Comparison of ENCODE assay signal across 14 cellular contexts in genomic region chr14:77318756-77319155, GRCh38. TPM values are rescaled to one million over a fixed set of nuclear protein-coding genes. Genes with fewer than 3 reads are reported as not detected.
DNase-seq lines count a peak whose midpoint lies in the region; ATAC-seq and TF ChIP-seq lines count a peak whose summit lies in the region.
"Not testable (repeated sequence)": the region's sequence is repeated elsewhere in the genome, so short reads cannot be mapped to it uniquely, and the experiment has no call there.
"Had no signal": no experiment of that assay in that cellular context is flagged by ENCODE, and none has a peak within 500 bp of the region (broad histone marks: within the 10 kb centered on the region; RNA-seq: fewer than 3 reads in every experiment).

No MANE protein-coding gene starts in this region.

- H3K4me3 ChIP-seq in GM23338, testis: not testable (repeated sequence)

- H3K4me1 Mint-ChIP-seq in GM23338 (peaks cover 56% of the 10 kb centered on the region), neural crest cell (peaks cover 65% of the 10 kb centered on the region)
- peaks cover 10% of the 10 kb centered on the region for H3K4me1 Mint-ChIP-seq in activated T-helper 17 cell treated with anti-CD3 and anti-CD28 coated beads, Interleukin-2, amount 50 U/mL, for 72 hours

- peaks cover 42% of the 10 kb centered on the region for H3K79me2 ChIP-seq in GM23338 (replicated peaks; ENCODE audit: insufficient read depth)

- H3K27ac Mint-ChIP-seq in GM23338; activated T-helper 17 cell treated with anti-CD3 and anti-CD28 coated beads, Interleukin-2, amount 50 U/mL, for 72 hours; neural crest cell (ENCODE audit: unreplicated experiment): not testable (repeated sequence)

- not testable (repeated sequence) for H3K36me3 ChIP-seq in GM23338 (ENCODE audit: insufficient read depth); testis (ENCODE audit: low read depth, missing control alignments)

- DNase-seq in GM23338 (ENCODE audit: low spot score); caudate nucleus (lab: John Stamatoyannopoulos, UW); neural crest cell (ENCODE audit: low read depth, low spot score); testis: not testable (repeated sequence)
- DNase-seq in left lobe of liver (ENCODE audit: low spot score), result peak; percentile 30

- not testable (repeated sequence) for H3K36me3 Mint-ChIP-seq in GM23338 (ENCODE audit: low read depth); activated T-helper 17 cell treated with anti-CD3 and anti-CD28 coated beads, Interleukin-2, amount 50 U/mL, for 72 hours (ENCODE audit: low read depth); neural crest cell (ENCODE audit: low read depth)

- H3K9me3 Mint-ChIP-seq in GM23338; activated T-helper 17 cell treated with anti-CD3 and anti-CD28 coated beads, Interleukin-2, amount 50 U/mL, for 72 hours; neural crest cell: not testable (repeated sequence)

- not testable (repeated sequence) for H3K9me2 ChIP-seq in GM23338 (ENCODE audit: insufficient read depth)

- not testable (repeated sequence) for H2AFZ ChIP-seq in GM23338

- 0 out of 2 replicates have a peak overlapping the region, but pooled peaks have one; percentile 1 for H3K27ac ChIP-seq in GM23338 (ENCODE audit: low read depth)
- H3K27ac ChIP-seq in caudate nucleus (ENCODE audit: low read depth, low read length), result peak overlapping the region; percentile 100
- peak overlapping the region; percentile 31 to 81 for H3K27ac ChIP-seq in testis

- not testable (repeated sequence) for H3F3A ChIP-seq in GM23338 (replicated peaks; ENCODE audit: low read depth)

- not testable (repeated sequence) for H3K27me3 ChIP-seq in GM23338 (ENCODE audit: insufficient read depth); testis

- H3K4me1 ChIP-seq in GM23338 (ENCODE audit: insufficient read depth) (peaks cover 39% of the 10 kb centered on the region), testis (peaks cover 61% of the 10 kb centered on the region)

- H3K9me3 ChIP-seq in testis, result not testable (repeated sequence)

- intact Hi-C loops in testis (cut with DNase I; ENCODE audit: low total_unique reads), result not testable (repeated sequence)

- H3K4me3 Mint-ChIP-seq in GM23338, result not testable (repeated sequence)
- peak overlapping the region; percentile 94 for H3K4me3 Mint-ChIP-seq in activated T-helper 17 cell treated with anti-CD3 and anti-CD28 coated beads, Interleukin-2, amount 50 U/mL, for 72 hours
- H3K4me3 Mint-ChIP-seq in neural crest cell, result peak overlapping the region; percentile 95

- TF ChIP-seq POLR2A in testis (IDR thresholded peaks at IDR 0.05), result not testable (repeated sequence)

- not testable (repeated sequence) for H3K4me2 ChIP-seq in GM23338

- H4K20me1 ChIP-seq in GM23338 (replicated peaks; ENCODE audit: insufficient read depth), result not testable (repeated sequence)

- ATAC-seq in GM23338; activated T-helper 17 cell treated with anti-CD3 and anti-CD28 coated beads, Interleukin-2, amount 50 U/mL, for 72 hours (replicated peaks); left lobe of liver: not testable (repeated sequence)

- not testable (repeated sequence) for TF ChIP-seq CTCF in GM23338 (conservative IDR thresholded peaks at IDR 0.05; ENCODE audit: low read depth in 2 of 2); neural crest cell (conservative IDR thresholded peaks at IDR 0.05); testis (IDR thresholded peaks at IDR 0.05)

- peaks cover 15% of the 10 kb centered on the region for H3K27me3 Mint-ChIP-seq in GM23338 (ENCODE audit: insufficient read depth, low read depth, poor library complexity)
- H3K27me3 Mint-ChIP-seq in activated T-helper 17 cell treated with anti-CD3 and anti-CD28 coated beads, Interleukin-2, amount 50 U/mL, for 72 hours; neural crest cell (ENCODE audit: low read depth): not testable (repeated sequence)

- 91 to 98% methylated on average over 11 of the region's 11 CpGs for WGBS in testis, 2 donors

RNA-seq across cellular contexts. Expression of gene POMT2, which starts 1.9 kb away (rescaled TPM):
- 29.9 and 35.4 TPM in 2 replicates for total RNA-seq in GM23338 (2014; rRNA removed; shearing (Covaris generic))
- polyA plus RNA-seq in GM23338 (2016; fragmentation: Nextera tagmentation; extraction: Ambion mirVana) (20.5 and 24.3 TPM in 2 replicates), testis (ENCODE audit: insufficient read depth, low read depth, low replicate concordance) (108 TPM)
- 10 to 100 TPM; 10.9 to 26.0 TPM for total RNA-seq in activated T-helper 17 cell treated with anti-CD3 and anti-CD28 coated beads, Interleukin-2, amount 50 U/mL, for 72 hours
- total RNA-seq in left lobe of liver (15.7 TPM), neural crest cell (46.0 and 46.8 TPM in 2 replicates), testis (100 to 1,000 TPM; 127 to 162 TPM)

RNA-seq across cellular contexts. Expression of gene GSTZ1, which starts 2.1 kb away (rescaled TPM):
- 26.3 and 31.0 TPM in 2 replicates for total RNA-seq in GM23338 (2014; rRNA removed; shearing (Covaris generic))
- polyA plus RNA-seq in GM23338 (2016; fragmentation: Nextera tagmentation; extraction: Ambion mirVana) (29.0 and 30.4 TPM in 2 replicates), testis (ENCODE audit: insufficient read depth, low read depth, low replicate concordance) (101 TPM)
- 10 to 100 TPM; 11.0 to 13.1 TPM for total RNA-seq in activated T-helper 17 cell treated with anti-CD3 and anti-CD28 coated beads, Interleukin-2, amount 50 U/mL, for 72 hours
- total RNA-seq in left lobe of liver (121 TPM), neural crest cell (24.5 and 27.3 TPM in 2 replicates), testis (10 to 100 TPM; 52.8 to 64.1 TPM)

RNA-seq across cellular contexts. Expression of gene NGB, which starts 47.8 kb away (rescaled TPM):
- total RNA-seq in GM23338 (2014; rRNA removed; shearing (Covaris generic)), result 0.27 and 1.0 TPM in 2 replicates
- polyA plus RNA-seq in GM23338 (2016; fragmentation: Nextera tagmentation; extraction: Ambion mirVana) (0.10 and 0.21 TPM in 2 replicates), testis (ENCODE audit: insufficient read depth, low read depth, low replicate concordance) (0.76 TPM)
- not detected for total RNA-seq in activated T-helper 17 cell treated with anti-CD3 and anti-CD28 coated beads, Interleukin-2, amount 50 U/mL, for 72 hours
- total RNA-seq in left lobe of liver (not detected), neural crest cell (not detected in 2 replicates), testis (1 to 10 TPM; 1.1 to 1.3 TPM)
- total RNA-seq: A172; Calu3; CD8-positive, alpha-beta memory T cell; Daoy; LHCN-M2; Right ventricle myocardium inferior; SJSA1 had no signal
- polyA plus RNA-seq: AG04450; CD8-positive, alpha-beta memory T cell had no signal

RNA-seq across cellular contexts. Expression of gene TMED8, which starts 58.1 kb away (rescaled TPM):
- total RNA-seq in GM23338 (2014; rRNA removed; shearing (Covaris generic)), result 13.8 and 14.4 TPM in 2 replicates
- polyA plus RNA-seq in GM23338 (2016; fragmentation: Nextera tagmentation; extraction: Ambion mirVana) (4.0 and 4.3 TPM in 2 replicates), testis (ENCODE audit: insufficient read depth, low read depth, low replicate concordance) (16.9 TPM)
- total RNA-seq in activated T-helper 17 cell treated with anti-CD3 and anti-CD28 coated beads, Interleukin-2, amount 50 U/mL, for 72 hours, result 10 to 100 TPM; 33.2 to 45.1 TPM
- total RNA-seq in left lobe of liver (2.4 TPM), neural crest cell (19.1 and 20.2 TPM in 2 replicates), testis (10 to 100 TPM; 30.9 to 40.1 TPM)

RNA-seq across cellular contexts. Expression of gene SAMD15, which starts 58.4 kb away (rescaled TPM):
- 0.76 TPM in 1 of 2 replicates, not detected in the other for total RNA-seq in GM23338 (2014; rRNA removed; shearing (Covaris generic))
- polyA plus RNA-seq in GM23338 (2016; fragmentation: Nextera tagmentation; extraction: Ambion mirVana) (0.61 and 0.94 TPM in 2 replicates), testis (ENCODE audit: insufficient read depth, low read depth, low replicate concordance) (31.3 TPM)
- under 1 TPM; 0.22 to 0.29 TPM for total RNA-seq in activated T-helper 17 cell treated with anti-CD3 and anti-CD28 coated beads, Interleukin-2, amount 50 U/mL, for 72 hours
- total RNA-seq in left lobe of liver (0.08 TPM), neural crest cell (4.3 and 7.8 TPM in 2 replicates), testis (10 to 100 TPM in 1 of 2 donors, 1 to 10 TPM in 1; 9.2 to 22.6 TPM)

Comparison
In these comparisons a context has a peak if more than half of its experiments do, and no peak if none do; other contexts are left out.
1. H3K27ac ChIP-seq: peak in every context shown above with its lines; median percentile 100 in caudate nucleus; 56 in testis; 1 in GM23338.